ENCODE assay signal across 12 cellular contexts in genomic region chr7:93920496-93921189, GRCh38. TPM values are rescaled to one million over a fixed set of nuclear protein-coding genes. Genes with fewer than 3 reads are reported as not detected.
DNase-seq lines count a peak whose midpoint lies in the region; ATAC-seq and TF ChIP-seq lines count a peak whose summit lies in the region.
"Had no signal": no experiment of that assay in that cellular context is flagged by ENCODE, and none has a peak within 500 bp of the region (broad histone marks: within the 10 kb centered on the region; RNA-seq: fewer than 3 reads in every experiment).

No MANE protein-coding gene starts in this region.

- 58 to 72% methylated on average over 6 of the region's 6 CpGs for WGBS in esophagus squamous epithelium, 2 donors

- no peak overlapping the region for H3K27ac Mint-ChIP-seq in natural killer cell
- no peak overlapping the region for H3K27ac Mint-ChIP-seq in natural killer cell treated with Interleukin-12 subunit alpha and Interleukin-12 subunit beta and Interleukin-15 and Interleukin-18, amount 100 ng/mL, for 72 hours
- H3K27ac Mint-ChIP-seq: immature natural killer cell had no signal

- TF ChIP-seq POLR2A in esophagus squamous epithelium (IDR thresholded peaks at IDR 0.05), result no peak

- H3K4me1 ChIP-seq in esophagus squamous epithelium, result peaks cover 0 to 6% (median 0%) of the 10 kb centered on the region in 3 donors
- peaks cover 21% of the 10 kb centered on the region for H3K4me1 ChIP-seq in osteoblast (ENCODE audit: insufficient read depth, low read length)

- ATAC-seq in natural killer cell (no peak), GM21447 (IDR thresholded peaks at IDR 0.05; ENCODE audit: unreplicated experiment) (no peak), HG03571 (IDR thresholded peaks at IDR 0.05; ENCODE audit: unreplicated experiment) (no peak)
- ATAC-seq in natural killer cell treated with Interleukin-12 subunit alpha and Interleukin-12 subunit beta and Interleukin-15 and Interleukin-18, amount 100 ng/mL, for 72 hours, result no peak

- no peaks in the 10 kb centered on the region for H4K20me1 ChIP-seq in osteoblast (ENCODE audit: insufficient read depth, low read length)

- TF ChIP-seq CTCF in natural killer cell (IDR thresholded peaks at IDR 0.05) (no peak), esophagus squamous epithelium (IDR thresholded peaks at IDR 0.05) (no peak), osteoblast (IDR thresholded peaks at IDR 0.05; ENCODE audit: extremely low read depth, low read depth, low read length) (no peak)

- peaks cover 44% of the 10 kb centered on the region for H3K79me2 ChIP-seq in osteoblast (ENCODE audit: insufficient read depth, low read length)

- H3K4me2 ChIP-seq in osteoblast (ENCODE audit: insufficient read depth, low read length), result peak overlapping the region; percentile 91

- peak overlapping the region in 3 of 4 donors; percentile 52 to 77 (median 52) for H3K4me3 ChIP-seq in esophagus squamous epithelium
- peak overlapping the region; percentile 83 for H3K4me3 ChIP-seq in osteoblast (ENCODE audit: insufficient read depth, low read length)

- intact Hi-C loops in natural killer cell (cut with micrococcal nuclease) (no loop called here), esophagus squamous epithelium (cut with DNase I) (no loop called here)

- peaks cover 0 to 10% of the 10 kb centered on the region in 2 donors for H3K4me1 Mint-ChIP-seq in natural killer cell
- no peaks in the 10 kb centered on the region for H3K4me1 Mint-ChIP-seq in natural killer cell treated with Interleukin-12 subunit alpha and Interleukin-12 subunit beta and Interleukin-15 and Interleukin-18, amount 100 ng/mL, for 72 hours (ENCODE audit: low read depth in 2 of 2)
- H3K4me1 Mint-ChIP-seq: central memory CD8-positive, alpha-beta T cell had no signal

- no peak for DNase-seq in natural killer cell
- no peak for DNase-seq in natural killer cell treated with Interleukin-12 subunit alpha and Interleukin-12 subunit beta and Interleukin-15 and Interleukin-18, amount 100 ng/mL, for 72 hours (ENCODE audit: low spot score)
- DNase-seq in esophagus squamous epithelium (lab: John Stamatoyannopoulos, UW), result no peak
- no peak for DNase-seq in osteoblast (ENCODE audit: insufficient read length, low spot score, missing footprints)
- no peak for DNase-seq in NCI-H510A (lab: John Stamatoyannopoulos, UW)
- no peak for DNase-seq in activated CD8-positive, alpha-beta memory T cell treated with anti-CD3 and anti-CD28 coated beads, Interleukin-2, amount 50 U/mL, for 48 hours
- DNase-seq: AML-193, immature natural killer cell, NCI-H1105 treated with DMSO at 0.1 percent for 48 hours had no signal

- H3K9me3 Mint-ChIP-seq in natural killer cell, result no peaks in the 10 kb centered on the region
- H3K9me3 Mint-ChIP-seq in natural killer cell treated with Interleukin-12 subunit alpha and Interleukin-12 subunit beta and Interleukin-15 and Interleukin-18, amount 100 ng/mL, for 72 hours, result no peaks in the 10 kb centered on the region
- H3K9me3 Mint-ChIP-seq: central memory CD8-positive, alpha-beta T cell had no signal

- H3K36me3 ChIP-seq in esophagus squamous epithelium, result no peaks in the 10 kb centered on the region
- H3K36me3 ChIP-seq in osteoblast (ENCODE audit: insufficient read depth, low read length), result no peaks in the 10 kb centered on the region

- no peaks in the 10 kb centered on the region for H3K27me3 ChIP-seq in esophagus squamous epithelium
- H3K27me3 ChIP-seq in osteoblast (ENCODE audit: insufficient read depth, low read length), result no peaks in the 10 kb centered on the region

- peak overlapping the region; percentile 97 for H2AFZ ChIP-seq in osteoblast (ENCODE audit: low read length)

- H3K4me3 Mint-ChIP-seq in natural killer cell, result peak overlapping the region; percentile 45
- H3K4me3 Mint-ChIP-seq in natural killer cell treated with Interleukin-12 subunit alpha and Interleukin-12 subunit beta and Interleukin-15 and Interleukin-18, amount 100 ng/mL, for 72 hours, result no peak overlapping the region
- H3K4me3 Mint-ChIP-seq: central memory CD8-positive, alpha-beta T cell had no signal

- H3K9me3 ChIP-seq in esophagus squamous epithelium (no peaks in the 10 kb centered on the region), osteoblast (ENCODE audit: low read depth, low read length) (no peaks in the 10 kb centered on the region)

- H3K27ac ChIP-seq in esophagus squamous epithelium, result peak overlapping the region; percentile 20 to 93 (median 80)
- peak overlapping the region; percentile 91 for H3K27ac ChIP-seq in osteoblast (ENCODE audit: low read depth, low read length)

- H3K36me3 Mint-ChIP-seq in natural killer cell, result no peaks in the 10 kb centered on the region
- no peaks in the 10 kb centered on the region for H3K36me3 Mint-ChIP-seq in natural killer cell treated with Interleukin-12 subunit alpha and Interleukin-12 subunit beta and Interleukin-15 and Interleukin-18, amount 100 ng/mL, for 72 hours
- H3K36me3 Mint-ChIP-seq: immature natural killer cell had no signal

- peaks cover 39 to 60% of the 10 kb centered on the region in 2 donors for H3K27me3 Mint-ChIP-seq in natural killer cell (ENCODE audit: low read depth in 2 of 2)
- H3K27me3 Mint-ChIP-seq in natural killer cell treated with Interleukin-12 subunit alpha and Interleukin-12 subunit beta and Interleukin-15 and Interleukin-18, amount 100 ng/mL, for 72 hours, result peaks cover 28 to 36% of the 10 kb centered on the region in 2 donors

RNA-seq across cellular contexts. Expression of gene GNG11, which starts 0.9 kb away (rescaled TPM):
- total RNA-seq in natural killer cell, result 1 to 10 TPM in 2 of 3 donors, under 1 TPM in 1; 0.57 to 4.0 (median 1.5) TPM
- not detected for total RNA-seq in natural killer cell treated with Interleukin-12 subunit alpha and Interleukin-12 subunit beta and Interleukin-15 and Interleukin-18, amount 100 ng/mL, for 72 hours
- total RNA-seq in esophagus squamous epithelium, result 10 to 100 TPM in 1 of 4 donors, 1 to 10 TPM in 2, under 1 TPM in 1; 0.61 to 13.9 (median 4.1) TPM
- total RNA-seq in osteoblast, result 7.6 and 8.8 TPM in 2 replicates

RNA-seq across cellular contexts. Expression of gene GNGT1, which starts 14.3 kb away (rescaled TPM):
- total RNA-seq in natural killer cell (not detected), esophagus squamous epithelium (not detected), osteoblast (not detected in 2 replicates)
- not detected for total RNA-seq in natural killer cell treated with Interleukin-12 subunit alpha and Interleukin-12 subunit beta and Interleukin-15 and Interleukin-18, amount 100 ng/mL, for 72 hours

RNA-seq across cellular contexts. Expression of gene TFPI2, which starts 30.1 kb away (rescaled TPM):
- total RNA-seq in natural killer cell (not detected), esophagus squamous epithelium (1 to 10 TPM in 1 of 4 donors, under 1 TPM in 2, not detected in 1; 0.67 to 1.9 (median 0.95) TPM), osteoblast (8.7 and 10.6 TPM in 2 replicates)
- not detected for total RNA-seq in natural killer cell treated with Interleukin-12 subunit alpha and Interleukin-12 subunit beta and Interleukin-15 and Interleukin-18, amount 100 ng/mL, for 72 hours
